In the genomic region with DNA sequence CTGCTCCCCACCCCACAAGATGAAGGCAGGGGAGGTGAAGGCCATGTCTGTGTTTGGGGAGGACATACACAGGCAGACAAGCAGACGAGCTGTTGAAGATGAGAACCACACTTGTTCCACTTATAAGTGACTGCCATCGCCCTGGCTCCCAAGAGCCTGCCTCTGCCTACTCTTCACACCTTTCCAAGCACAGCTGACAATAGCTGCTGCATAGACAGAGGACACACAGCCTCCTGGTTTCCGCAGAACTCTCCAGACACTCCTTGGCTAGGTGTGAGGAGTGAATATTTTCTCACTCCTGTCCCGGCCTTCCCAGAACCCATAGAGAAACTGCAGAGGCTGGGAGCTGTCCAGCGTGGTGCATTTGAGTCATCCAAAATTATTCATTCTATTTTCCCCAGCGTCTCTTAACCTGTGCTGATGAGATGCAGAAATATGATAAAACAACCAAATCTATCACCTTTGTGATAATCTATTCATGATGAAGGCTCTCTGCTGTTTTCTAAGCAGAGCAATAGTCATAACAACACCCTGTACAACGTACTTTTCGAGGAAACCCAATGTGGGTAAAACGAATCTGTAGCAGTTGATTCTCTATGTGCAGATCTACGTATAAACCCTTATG, we compare ENCODE assay signal across 12 cellular contexts.
DNase-seq lines count a peak whose midpoint lies in the region; ATAC-seq and TF ChIP-seq lines count a peak whose summit lies in the region.
"Had no signal": no experiment of that assay in that cellular context is flagged by ENCODE, and none has a peak within 500 bp of the region (broad histone marks: within the 10 kb centered on the region; RNA-seq: fewer than 3 reads in every experiment).

No MANE protein-coding gene starts in this region.

- ATAC-seq in HG03342 (IDR thresholded peaks at IDR 0.05; ENCODE audit: unreplicated experiment), result no peak

- no peaks in the 10 kb centered on the region for H3K27me3 ChIP-seq in stomach smooth muscle (ENCODE audit: control insufficient read depth in 1 of 2, insufficient read depth in 2 of 2, low read length in 2 of 2)

- no peaks in the 10 kb centered on the region for H3K9me3 ChIP-seq in stomach smooth muscle (ENCODE audit: control insufficient read depth in 2 of 2, low read length in 2 of 2)

- peaks cover 39% of the 10 kb centered on the region for H3K36me3 Mint-ChIP-seq in activated T-cell treated with anti-CD3 and anti-CD28 coated beads, Interleukin-2, amount 50 U/mL, for 24 hours (ENCODE audit: low read depth)

- peaks cover 41% of the 10 kb centered on the region for H3K4me1 ChIP-seq in stomach smooth muscle (ENCODE audit: control insufficient read depth, insufficient read depth, low read length)

- no peaks in the 10 kb centered on the region for H3K9me3 Mint-ChIP-seq in activated T-cell treated with anti-CD3 and anti-CD28 coated beads, Interleukin-2, amount 50 U/mL, for 24 hours
- H3K9me3 Mint-ChIP-seq: activated CD4-positive, alpha-beta memory T cell treated with anti-CD3 and anti-CD28 coated beads for 36 hours had no signal

- no peak for TF ChIP-seq CTCF in cardiac fibroblast (IDR thresholded peaks at IDR 0.05; ENCODE audit: low read depth, low read length)

- peak overlapping the region; percentile 50 for H3K27ac ChIP-seq in stomach smooth muscle (ENCODE audit: low read length)

- no peak overlapping the region for H3K9ac ChIP-seq in stomach smooth muscle (ENCODE audit: low read length in 2 of 2)

- H3K4me3 ChIP-seq in cardiac fibroblast (replicated peaks in 1 of 2; ENCODE audit: low read depth in 2 of 2, low read length in 2 of 2) (no peak overlapping the region), stomach smooth muscle (ENCODE audit: low read length in 2 of 2) (peak overlapping the region; percentile 13 to 17)

- DNase-seq in activated T-cell treated with anti-CD3 and anti-CD28 coated beads, Interleukin-2, amount 50 U/mL, for 24 hours, result no peak
- DNase-seq in activated T-cell treated with anti-CD3 and anti-CD28 coated beads for 4 hours, result no peak
- DNase-seq in cardiac fibroblast (ENCODE audit: low read depth in 2 of 2), result peak; percentile 55 to 65
- peak; percentile 68 for DNase-seq in left kidney (ENCODE audit: low read depth, low spot score)
- DNase-seq in DMS79 (lab: John Stamatoyannopoulos, UW), result no peak
- DNase-seq in NCI-H128 (lab: John Stamatoyannopoulos, UW; ENCODE audit: unreplicated experiment), result no peak
- DNase-seq: activated CD4-positive, alpha-beta memory T cell treated with anti-CD3 and anti-CD28 coated beads for 36 hours; effector CD4-positive, alpha-beta T cell; NCI-H1436; stimulated activated CD4-positive, alpha-beta T cell treated with anti-CD3 and anti-CD28 coated beads, Interleukin-4, amount 100 ng/mL, for 1 hour had no signal

- H3K36me3 ChIP-seq in stomach smooth muscle (ENCODE audit: control insufficient read depth in 2 of 2, insufficient read depth in 2 of 2, low read length in 2 of 2), result peaks cover 12 to 13% of the 10 kb centered on the region in 2 donors

- H3K27ac Mint-ChIP-seq in activated T-cell treated with anti-CD3 and anti-CD28 coated beads, Interleukin-2, amount 50 U/mL, for 24 hours, result peak overlapping the region; percentile 88

- peaks cover 83% of the 10 kb centered on the region for H3K4me1 Mint-ChIP-seq in activated T-cell treated with anti-CD3 and anti-CD28 coated beads, Interleukin-2, amount 50 U/mL, for 24 hours (ENCODE audit: low read depth)

- H3K27me3 Mint-ChIP-seq in activated T-cell treated with anti-CD3 and anti-CD28 coated beads, Interleukin-2, amount 50 U/mL, for 24 hours, result no peaks in the 10 kb centered on the region
- H3K27me3 Mint-ChIP-seq: activated CD4-positive, alpha-beta memory T cell treated with anti-CD3 and anti-CD28 coated beads for 36 hours had no signal

- H3K4me3 Mint-ChIP-seq in activated T-cell treated with anti-CD3 and anti-CD28 coated beads, Interleukin-2, amount 50 U/mL, for 24 hours, result no peak overlapping the region
- H3K4me3 Mint-ChIP-seq: activated CD4-positive, alpha-beta memory T cell treated with anti-CD3 and anti-CD28 coated beads for 36 hours had no signal

Comparison
In these comparisons a context has a peak if more than half of its experiments do, and no peak if none do; other contexts are left out.
1. DNase-seq: peak in cardiac fibroblast (2 of 2) and left kidney (single experiment); none in activated T-cell treated with anti-CD3 and anti-CD28 coated beads, Interleukin-2, amount 50 U/mL, for 24 hours (single experiment), activated T-cell treated with anti-CD3 and anti-CD28 coated beads for 4 hours (single experiment), DMS79 (single experiment) and NCI-H128 (single experiment).
2. H3K4me3 ChIP-seq: peak in stomach smooth muscle (2 of 2); none in cardiac fibroblast (0 of 2).